In the genomic region with DNA sequence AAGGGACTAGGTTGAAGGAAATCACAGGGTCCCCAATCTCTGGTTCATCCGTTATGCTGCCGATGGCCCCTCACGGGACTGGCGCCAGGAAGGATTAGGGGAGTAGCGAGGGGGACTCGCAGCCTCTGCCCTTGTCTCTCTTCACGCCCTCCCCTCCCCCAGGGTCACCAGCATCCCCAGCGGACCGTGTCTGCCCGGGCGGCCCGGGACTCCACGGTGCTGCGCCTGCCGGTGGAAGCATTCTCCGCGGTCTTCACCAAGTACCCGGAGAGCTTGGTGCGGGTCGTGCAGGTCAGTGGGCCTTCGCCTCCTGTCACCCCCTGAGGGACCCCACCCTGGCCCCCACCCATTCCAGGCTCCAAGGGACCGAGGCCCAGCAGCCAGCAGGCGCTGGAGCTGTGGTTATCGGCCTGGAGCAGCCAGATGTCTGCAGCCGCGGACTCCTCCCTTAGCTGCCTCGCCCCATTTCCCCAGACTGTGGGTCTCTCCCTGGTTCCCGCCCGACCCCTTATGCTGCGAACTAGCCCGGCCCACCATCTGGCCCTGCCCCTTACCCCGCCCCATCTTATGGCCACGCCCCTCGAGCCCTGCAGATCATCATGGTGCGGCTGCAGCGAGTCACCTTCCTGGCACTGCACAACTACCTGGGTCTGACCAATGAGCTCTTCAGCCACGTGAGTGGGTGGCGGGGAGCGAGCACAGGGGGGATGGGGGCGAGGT, we compare ENCODE assay signal across 11 cellular contexts. TPM values are rescaled to one million over a fixed set of nuclear protein-coding genes. Genes with fewer than 3 reads are reported as not detected.
DNase-seq lines count a peak whose midpoint lies in the region; ATAC-seq and TF ChIP-seq lines count a peak whose summit lies in the region.
"Had no signal": no experiment of that assay in that cellular context is flagged by ENCODE, and none has a peak within 500 bp of the region (broad histone marks: within the 10 kb centered on the region; RNA-seq: fewer than 3 reads in every experiment).

No MANE protein-coding gene starts in this region.

- H3K9me3 Mint-ChIP-seq in chondrocyte (ENCODE audit: low read depth) = no peaks in the 10 kb centered on the region
- H3K9me3 Mint-ChIP-seq: activated naive CD4-positive, alpha-beta T cell treated with anti-CD3 and anti-CD28 coated beads, Interleukin-2, amount 50 U/mL, for 24 hours had no signal

- TF ChIP-seq POLR2A in NB4 (IDR thresholded peaks at IDR 0.05; ENCODE audit: extremely low read depth, insufficient read length) = no peak

- H3K27ac Mint-ChIP-seq in chondrocyte (ENCODE audit: unreplicated experiment) = no peak overlapping the region
- H3K27ac Mint-ChIP-seq: activated naive CD4-positive, alpha-beta T cell treated with anti-CD3 and anti-CD28 coated beads, Interleukin-2, amount 50 U/mL, for 24 hours had no signal

- ATAC-seq in psoas muscle = no peak

- intact Hi-C loops in psoas muscle (cut with DNase I) = no loop called here

- H3K4me3 ChIP-seq in NB4 (ENCODE audit: low read depth, low read length) (no peak overlapping the region), choroid plexus epithelial cell (ENCODE audit: low read depth, low read length) (no peak overlapping the region), psoas muscle (no peak overlapping the region)

- peaks cover 7 to 85% of the 10 kb centered on the region in 2 donors for H3K36me3 ChIP-seq in psoas muscle (ENCODE audit: insufficient read depth in 1 of 2, low read depth in 1 of 2)

- H3K4me1 Mint-ChIP-seq in chondrocyte (ENCODE audit: low read depth) = peaks cover 10% of the 10 kb centered on the region

- DNase-seq in ELR (ENCODE audit: low read depth) = peak; percentile 65
- peak; percentile 70 for DNase-seq in NB4 (ENCODE audit: low read depth)
- DNase-seq in choroid plexus epithelial cell (ENCODE audit: low read depth) = peak; percentile 35
- DNase-seq in stimulated activated CD4-positive, alpha-beta T cell treated with anti-CD3 and anti-CD28 coated beads, Interleukin-12 subunit alpha, Interleukin-12 subunit beta, amount 100 ng/mL, for 4 hours = peak; percentile 29
- DNase-seq in psoas muscle = no peak
- no peak for DNase-seq in chondrocyte (ENCODE audit: low spot score)
- no peak for DNase-seq in DMS79 treated with DMSO at 0.1 percent for 48 hours (lab: John Stamatoyannopoulos, UW)
- DNase-seq in AG08395 (ENCODE audit: low spot score) = no peak
- DNase-seq: GF-D8, SW 1271 had no signal

- H3K9me3 ChIP-seq in psoas muscle = no peaks in the 10 kb centered on the region

- no peak overlapping the region for H3K4me3 Mint-ChIP-seq in chondrocyte (ENCODE audit: unreplicated experiment)
- H3K4me3 Mint-ChIP-seq: activated naive CD4-positive, alpha-beta T cell treated with anti-CD3 and anti-CD28 coated beads, Interleukin-2, amount 50 U/mL, for 24 hours had no signal

- H3K36me3 Mint-ChIP-seq in chondrocyte (ENCODE audit: low read depth) = peaks cover 18% of the 10 kb centered on the region

- 83 to 86% (median 85%) methylated on average over 38 to 40 of the region's 40 CpGs for WGBS in psoas muscle, 3 donors

- H3K27ac ChIP-seq in psoas muscle = no peak overlapping the region

- H3K27me3 Mint-ChIP-seq in chondrocyte (ENCODE audit: low read depth) = no peaks in the 10 kb centered on the region
- H3K27me3 Mint-ChIP-seq: activated naive CD4-positive, alpha-beta T cell treated with anti-CD3 and anti-CD28 coated beads, Interleukin-2, amount 50 U/mL, for 24 hours had no signal

- peaks cover 6% of the 10 kb centered on the region for H3K4me1 ChIP-seq in psoas muscle

- no peaks in the 10 kb centered on the region for H3K27me3 ChIP-seq in psoas muscle (ENCODE audit: insufficient read depth in 3 of 3, low read length in 2 of 3)

- TF ChIP-seq CTCF in NB4 (IDR thresholded peaks at IDR 0.05; ENCODE audit: low read depth, low read length) (no peak), choroid plexus epithelial cell (conservative IDR thresholded peaks at IDR 0.05; ENCODE audit: low read depth, low read length) (no peak), psoas muscle (IDR thresholded peaks at IDR 0.05) (no peak), chondrocyte (IDR thresholded peaks at IDR 0.05) (no peak)

RNA-seq across cellular contexts. Expression of gene PNPLA6, which starts 5.4 kb away (rescaled TPM):
- total RNA-seq in psoas muscle (10 to 100 TPM; 53.3 to 72.8 (median 62.7) TPM), chondrocyte (78.1 to 97.9 TPM (median 87.9 TPM) in 3 replicates)
- polyA plus RNA-seq in psoas muscle = 10 to 100 TPM; 31.8 to 63.8 (median 34.6) TPM

RNA-seq across cellular contexts. Expression of gene MCOLN1, which starts 18.5 kb away (rescaled TPM):
- total RNA-seq in psoas muscle = 10 to 100 TPM; 15.4 to 23.8 (median 17.0) TPM
- 10 to 100 TPM; 15.9 to 28.6 (median 20.2) TPM for polyA plus RNA-seq in psoas muscle
- 25.9 to 27.9 TPM (median 27.8 TPM) in 3 replicates for total RNA-seq in chondrocyte

RNA-seq across cellular contexts. Expression of gene ZNF358, which starts 25.0 kb away (rescaled TPM):
- total RNA-seq in psoas muscle (100 to 1,000 TPM in 1 of 4 donors, 10 to 100 TPM in 3; 80.4 to 109 (median 90.1) TPM), chondrocyte (72.8 to 78.9 TPM (median 78.1 TPM) in 3 replicates)
- 100 to 1,000 TPM in 1 of 3 donors, 10 to 100 TPM in 2; 38.1 to 110 (median 88.9) TPM for polyA plus RNA-seq in psoas muscle

RNA-seq across cellular contexts. Expression of gene PEX11G, which starts 52.1 kb away (rescaled TPM):
- total RNA-seq in psoas muscle (1 to 10 TPM; 1.1 to 1.4 (median 1.2) TPM), chondrocyte (1.7 to 2.6 TPM (median 2.3 TPM) in 3 replicates)
- 1 to 10 TPM; 1.0 to 1.1 (median 1.1) TPM for polyA plus RNA-seq in psoas muscle

RNA-seq across cellular contexts. Expression of gene CAMSAP3, which starts 54.7 kb away (rescaled TPM):
- total RNA-seq in psoas muscle (under 1 TPM in 2 of 4 donors, not detected in 2; 0.14 to 0.15 TPM), chondrocyte (0.41 to 0.42 TPM in 2 of 3 replicates, not detected in the other)
- polyA plus RNA-seq in psoas muscle = under 1 TPM in 2 of 3 donors, not detected in 1; 0.03 to 0.04 TPM

Comparison
In these comparisons a context has a peak if more than half of its experiments do, and no peak if none do; other contexts are left out.
1. DNase-seq: peak in ELR (single experiment), NB4 (single experiment), choroid plexus epithelial cell (single experiment) and stimulated activated CD4-positive, alpha-beta T cell treated with anti-CD3 and anti-CD28 coated beads, Interleukin-12 subunit alpha, Interleukin-12 subunit beta, amount 100 ng/mL, for 4 hours (single experiment); none in psoas muscle (0 of 2), chondrocyte (single experiment), DMS79 treated with DMSO at 0.1 percent for 48 hours (single experiment) and AG08395 (single experiment).